ENCODE assay signal across 1 cellular context in the genomic region with DNA sequence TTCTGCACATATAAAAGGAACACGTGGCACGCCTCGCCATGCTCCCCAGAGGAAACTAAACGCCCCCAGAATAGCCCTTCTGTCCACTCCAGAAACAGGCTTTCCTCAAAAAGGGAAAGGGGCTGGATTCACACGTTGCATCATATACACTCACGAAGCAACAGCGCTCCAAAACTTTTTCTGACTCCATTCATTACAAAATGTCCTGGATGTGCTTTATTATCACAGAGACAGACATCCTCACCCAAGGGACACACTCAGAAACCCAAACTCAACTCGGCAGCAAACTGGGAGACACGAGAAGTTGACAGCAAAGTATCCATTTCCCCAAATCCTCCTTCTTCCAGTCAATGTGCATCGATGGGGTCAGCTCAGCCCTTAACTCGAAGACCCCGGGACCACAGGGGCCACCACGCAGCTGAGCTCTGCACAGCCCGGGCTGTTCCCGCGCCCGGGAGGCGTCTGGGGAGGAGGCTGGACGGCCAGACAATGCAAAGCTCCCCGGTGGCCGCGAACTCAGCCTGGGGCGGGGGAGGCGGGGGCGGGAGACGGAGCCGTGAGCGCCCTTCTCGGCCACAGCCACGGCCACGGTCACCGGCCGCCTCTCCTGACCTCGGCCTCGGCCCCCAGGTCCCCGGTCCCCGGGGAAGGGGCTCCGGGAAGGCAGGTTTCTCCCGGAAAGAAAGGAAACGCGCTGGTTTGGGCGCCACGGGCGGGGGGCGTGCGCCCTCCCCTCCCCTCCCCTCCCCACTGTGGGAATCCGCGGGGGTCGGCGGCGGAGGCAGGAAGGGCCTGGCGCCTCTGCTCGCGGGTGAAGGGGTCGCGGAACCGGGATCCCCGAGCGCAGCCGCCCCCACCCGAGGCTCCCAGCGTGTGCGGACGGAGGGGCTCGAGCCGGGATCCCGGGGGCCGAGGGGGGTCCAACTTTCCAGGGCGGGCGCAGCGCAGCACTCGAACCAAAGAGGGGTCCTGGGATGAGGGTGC.
TF ChIP-seq lines count a peak whose summit lies in the region.

No MANE protein-coding gene starts in this region.

TF ChIP-seq in endothelial cell of umbilical vein, 7 proteins besides CTCF, POLR2A, EP300 and RAD21 (continued from another document):
- TF ChIP-seq, protein P1, sequence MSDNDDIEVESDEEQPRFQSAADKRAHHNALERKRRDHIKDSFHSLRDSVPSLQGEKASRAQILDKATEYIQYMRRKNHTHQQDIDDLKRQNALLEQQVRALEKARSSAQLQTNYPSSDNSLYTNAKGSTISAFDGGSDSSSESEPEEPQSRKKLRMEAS (IDR thresholded peaks at IDR 0.05; ENCODE audit: insufficient read depth, insufficient read length) = no peak
- TF ChIP-seq GATA2 (IDR thresholded peaks at IDR 0.05; ENCODE audit: insufficient read depth, insufficient read length, low read depth, low read length) (no peak), FOS (IDR thresholded peaks at IDR 0.05; ENCODE audit: borderline replicate concordance, insufficient read depth, low read length) (no peak), POLR2AphosphoS5 (IDR thresholded peaks at IDR 0.05; ENCODE audit: insufficient read depth, low read depth, low read length) (no peak), EZH2 (IDR thresholded peaks at IDR 0.05; ENCODE audit: borderline replicate concordance, low read depth, low read length, severe bottlenecking) (no peak), MYC (IDR thresholded peaks at IDR 0.05; ENCODE audit: low read depth, low read length) (no peak)
TF ChIP-seq in endothelial cell of umbilical vein: peak in this region for 0.
